13 cellular contexts compared by ENCODE assay signal in genomic region chr10:80416401-80417098, GRCh38. TPM values are rescaled to one million over a fixed set of nuclear protein-coding genes. Genes with fewer than 3 reads are reported as not detected.
A peak's percentile ranks its signal among the peaks of the same experiment; 100 is the strongest.
DNase-seq lines count a peak whose midpoint lies in the region; ATAC-seq and TF ChIP-seq lines count a peak whose summit lies in the region.
"Had no signal": no experiment of that assay in that cellular context is flagged by ENCODE, and none has a peak within 500 bp of the region (broad histone marks: within the 10 kb centered on the region; RNA-seq: fewer than 3 reads in every experiment).

No MANE protein-coding gene starts in this region.

- H3K36me3 Mint-ChIP-seq in mesothelial cell of epicardium = no peaks in the 10 kb centered on the region
- H3K36me3 Mint-ChIP-seq: T-cell had no signal

- TF ChIP-seq POLR2A in thyroid gland (IDR thresholded peaks at IDR 0.05) = peak in 1 of 2 donors; percentile 33

- no peaks in the 10 kb centered on the region for H3K27me3 Mint-ChIP-seq in mesothelial cell of epicardium (ENCODE audit: low read depth)
- H3K27me3 Mint-ChIP-seq: T-cell had no signal

- H3K4me3 Mint-ChIP-seq in mesothelial cell of epicardium = peak overlapping the region; percentile 25
- H3K4me3 Mint-ChIP-seq: T-cell had no signal

- H3K27me3 ChIP-seq in thyroid gland = no peaks in the 10 kb centered on the region

- no peaks in the 10 kb centered on the region for H3K9me3 ChIP-seq in thyroid gland

- peak overlapping the region; percentile 9 for H3K4me3 ChIP-seq in fibroblast of pulmonary artery (replicated peaks; ENCODE audit: low read depth, low read length)
- no peak overlapping the region for H3K4me3 ChIP-seq in thyroid gland (replicated peaks in 1 of 3)
- H3K4me3 ChIP-seq: lung had no signal

- intact Hi-C loops in thyroid gland (cut with DNase I) = no loop called here

- H3K4me1 Mint-ChIP-seq in mesothelial cell of epicardium = peaks cover 84% of the 10 kb centered on the region

- peaks cover 30 to 51% of the 10 kb centered on the region in 2 donors for H3K4me1 ChIP-seq in thyroid gland

- no peak for ATAC-seq in GM19397 (IDR thresholded peaks at IDR 0.05; ENCODE audit: unreplicated experiment)
- ATAC-seq: T-cell had no signal

- 32 to 34% methylated on average over 15 of the region's 15 CpGs for WGBS in thyroid gland, 2 donors

- peak overlapping the region; percentile 75 to 98 (median 79) for H3K27ac ChIP-seq in thyroid gland
- H3K27ac ChIP-seq: 22Rv1 had no signal

- H3K9me3 Mint-ChIP-seq in mesothelial cell of epicardium = no peaks in the 10 kb centered on the region
- H3K9me3 Mint-ChIP-seq: T-cell had no signal

- TF ChIP-seq CTCF in fibroblast of pulmonary artery (IDR thresholded peaks at IDR 0.05; ENCODE audit: low read length, missing control alignments) (no peak), mesothelial cell of epicardium (IDR thresholded peaks at IDR 0.05; ENCODE audit: unreplicated experiment) (no peak), thyroid gland (IDR thresholded peaks at IDR 0.05) (no peak)

- H3K27ac Mint-ChIP-seq in mesothelial cell of epicardium = peak overlapping the region; percentile 95
- H3K27ac Mint-ChIP-seq: T-cell had no signal

- DNase-seq in DMS79 treated with DMSO at 0.1 percent for 48 hours (lab: John Stamatoyannopoulos, UW) (peak; percentile 14), DMS79 (lab: John Stamatoyannopoulos, UW) (no peak), fibroblast of pulmonary artery (ENCODE audit: low read depth) (peak; percentile 90), mesothelial cell of epicardium (ENCODE audit: low spot score in 2 of 2, unreplicated experiment in 2 of 2) (peak in 1 of 2 experiments; percentile 61), thyroid gland (peak; percentile 91 to 93), NCI-H2196 (lab: John Stamatoyannopoulos, UW; ENCODE audit: unreplicated experiment) (no peak), SK-N-DZ (ENCODE audit: low spot score) (no peak)
- DNase-seq: stimulated activated CD4-positive, alpha-beta T cell treated with anti-CD3 and anti-CD28 coated beads, Interleukin-2, amount 100 ng/mL, for 24 hours; T-cell had no signal

- H3K36me3 ChIP-seq in thyroid gland = no peaks in the 10 kb centered on the region

RNA-seq across cellular contexts. Expression of gene PRXL2A, which starts 8.2 kb away (rescaled TPM):
- total RNA-seq in mesothelial cell of epicardium = 93.9 to 101 TPM (median 97.0 TPM) in 3 replicates
- 10 to 100 TPM; 68.2 to 93.3 (median 79.7) TPM for total RNA-seq in thyroid gland
- polyA plus RNA-seq in SK-N-DZ (2014; cell fraction: cytosol; rRNA removed) = 94.0 and 107 TPM in 2 replicates
- polyA plus RNA-seq in SK-N-DZ (2014; cell fraction: nucleus; rRNA removed) = 19.5 and 26.8 TPM in 2 replicates

RNA-seq across cellular contexts. Expression of gene TSPAN14, which starts 37.6 kb away (rescaled TPM):
- total RNA-seq in mesothelial cell of epicardium (106 to 113 TPM (median 109 TPM) in 3 replicates), thyroid gland (10 to 100 TPM; 61.6 to 83.4 (median 77.9) TPM)
- polyA plus RNA-seq in SK-N-DZ (2014; cell fraction: cytosol; rRNA removed) = 34.6 and 36.3 TPM in 2 replicates
- polyA plus RNA-seq in SK-N-DZ (2014; cell fraction: nucleus; rRNA removed) = 16.0 and 16.4 TPM in 2 replicates

RNA-seq across cellular contexts. Expression of gene DYDC2, which starts 60.0 kb away (rescaled TPM):
- 0.16 to 0.24 TPM (median 0.20 TPM) in 3 replicates for total RNA-seq in mesothelial cell of epicardium
- total RNA-seq in thyroid gland = not detected
- polyA plus RNA-seq in SK-N-DZ (2014; cell fraction: cytosol; rRNA removed) = 0.12 and 0.75 TPM in 2 replicates
- 1.2 TPM in 1 of 2 replicates, not detected in the other for polyA plus RNA-seq in SK-N-DZ (2014; cell fraction: nucleus; rRNA removed)
- total RNA-seq: Daoy, T-cell had no signal

RNA-seq across cellular contexts. Expression of gene DYDC1, which starts 60.0 kb away (rescaled TPM):
- not detected in 3 replicates for total RNA-seq in mesothelial cell of epicardium
- total RNA-seq in thyroid gland = 1 to 10 TPM in 1 of 4 donors, not detected in 3; 1.1 TPM
- polyA plus RNA-seq in SK-N-DZ (2014; cell fraction: cytosol; rRNA removed) = not detected in 2 replicates
- polyA plus RNA-seq in SK-N-DZ (2014; cell fraction: nucleus; rRNA removed) = not detected in 2 replicates
- total RNA-seq: Daoy, T-cell had no signal

Comparison
In these comparisons a context has a peak if more than half of its experiments do, and no peak if none do; other contexts are left out.
1. DNase-seq: peak in DMS79 treated with DMSO at 0.1 percent for 48 hours (single experiment), fibroblast of pulmonary artery (single experiment) and thyroid gland (2 of 2); none in DMS79 (single experiment), NCI-H2196 (single experiment) and SK-N-DZ (single experiment).